Comparison of ENCODE assay signal across 31 cellular contexts in the genomic region with DNA sequence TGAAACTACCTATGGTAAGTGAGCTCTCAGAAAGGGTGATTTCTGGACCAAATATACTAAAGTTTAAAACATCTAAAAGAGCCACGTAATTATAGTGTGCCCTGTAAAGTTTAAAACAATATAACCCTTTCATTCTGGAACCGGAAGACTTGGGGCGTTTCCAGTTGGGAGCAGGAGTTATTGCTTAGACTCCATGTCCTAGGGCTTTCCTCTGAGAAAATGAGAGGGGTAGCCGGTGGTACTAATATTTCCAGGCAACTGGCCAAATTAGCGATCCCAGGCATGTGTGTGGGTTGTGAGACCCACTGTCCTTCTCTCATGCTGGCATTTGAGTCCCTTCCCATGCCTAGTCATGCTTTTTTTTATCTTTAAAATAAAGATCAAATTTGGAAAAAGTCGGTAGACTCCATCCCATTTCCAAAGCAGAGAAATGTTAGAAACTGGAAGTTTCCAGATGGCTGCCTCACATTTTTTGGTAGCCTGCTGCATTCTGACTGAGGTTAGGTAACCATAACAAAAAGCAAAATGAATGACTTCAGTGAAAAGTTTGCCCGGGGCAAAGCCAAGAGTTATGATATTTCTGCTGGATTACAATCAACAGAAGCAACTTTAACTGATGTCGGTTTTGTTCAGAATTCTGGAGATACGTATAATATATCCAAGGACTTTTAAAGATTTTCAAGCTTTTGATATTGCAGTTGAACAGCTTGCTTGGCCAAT.
DNase-seq lines count a peak whose midpoint lies in the region; ATAC-seq and TF ChIP-seq lines count a peak whose summit lies in the region.
"Had no signal": no experiment of that assay in that cellular context is flagged by ENCODE, and none has a peak within 500 bp of the region (broad histone marks: within the 10 kb centered on the region; RNA-seq: fewer than 3 reads in every experiment).

No MANE protein-coding gene starts in this region.

- H3K4me1 ChIP-seq in foreskin keratinocyte: no peaks in the 10 kb centered on the region
- H3K4me1 ChIP-seq: heart right ventricle had no signal

- no peaks in the 10 kb centered on the region for H3K9me3 ChIP-seq in SK-N-MC (ENCODE audit: low read depth, low read length)
- H3K9me3 ChIP-seq: SK-N-SH had no signal

- H3K27ac ChIP-seq in SK-N-MC (no peak overlapping the region), foreskin keratinocyte (no peak overlapping the region)
- H3K27ac ChIP-seq: heart right ventricle had no signal

- no peaks in the 10 kb centered on the region for H3K36me3 ChIP-seq in SK-N-MC (ENCODE audit: insufficient read depth, low read length)
- H3K36me3 ChIP-seq: heart right ventricle had no signal

- ATAC-seq in GM21723 (IDR thresholded peaks at IDR 0.05; ENCODE audit: unreplicated experiment): no peak
- no peak for ATAC-seq in HG03571 (IDR thresholded peaks at IDR 0.05; ENCODE audit: unreplicated experiment)
- no peak for ATAC-seq in foreskin keratinocyte
- ATAC-seq: activated CD8-positive, alpha-beta memory T cell treated with anti-CD3 and anti-CD28 coated beads, Interleukin-2, amount 10 ng/mL, durations not matched to agents 7 days and 5 days; activated T-cell treated with anti-CD3 and anti-CD28 coated beads, Interleukin-2, amount 50 U/mL, for 4 hours; effector memory CD8-positive, alpha-beta T cell; HCT116; heart right ventricle; natural killer cell treated with Interleukin-12 subunit alpha and Interleukin-12 subunit beta and Interleukin-15 and Interleukin-18, amount 100 ng/mL, for 72 hours; stimulated activated naive B cell treated with anti-CD40 and anti-IgM and Interleukin-4, amounts not matched to agents 10 μg/mL and 1 μg/mL and 100 μg/mL, for 72 hours had no signal

- no peak overlapping the region for H3K9ac ChIP-seq in SK-N-MC (ENCODE audit: insufficient read length)
- H3K9ac ChIP-seq: SK-N-SH had no signal

- DNase-seq in GM04504 (ENCODE audit: low read depth) (peak; percentile 12), SK-N-MC (ENCODE audit: low read depth, low spot score) (no peak), fibroblast of villous mesenchyme (ENCODE audit: low read depth) (peak; percentile 1), stromal cell of bone marrow (ENCODE audit: low read depth) (peak; percentile 9), foreskin keratinocyte (no peak)
- no peak for DNase-seq in central memory CD4-positive, alpha-beta T cell
- DNase-seq: activated CD4-positive, alpha-beta T cell treated with anti-CD3 and anti-CD28 coated beads, Interleukin-2, amount 50 U/mL, for 4 hours; activated CD4-positive, CD25-positive, alpha-beta regulatory T cell; activated CD8-positive, alpha-beta memory T cell treated with anti-CD3 and anti-CD28 coated beads, Interleukin-2, amount 10 ng/mL, durations not matched to agents 7 days and 5 days; activated gamma-delta T cell; activated naive CD8-positive, alpha-beta T cell treated with anti-CD3 and anti-CD28 coated beads for 36 hours; activated T-cell treated with anti-CD3 and anti-CD28 coated beads, Interleukin-2, amount 50 U/mL, for 4 hours; aorta; CD4-positive, CD25-positive, alpha-beta regulatory T cell; cortex of kidney; DMS79 treated with DMSO at 0.1 percent for 48 hours; effector memory CD8-positive, alpha-beta T cell; erythroblast; GF-D8; heart right ventricle; NCI-H1092; NCI-H1694 treated with DMSO at 0.1 percent for 48 hours; NCI-H446 treated with DMSO at 0.1 percent for 48 hours; RPMI8226; SK-N-SH; stimulated activated naive B cell treated with anti-CD40 and anti-IgM and Interleukin-4, amounts not matched to agents 10 μg/mL and 1 μg/mL and 100 μg/mL, for 72 hours had no signal

- H3K4me3 ChIP-seq in SK-N-MC: peak overlapping the region; percentile 49
- no peak overlapping the region for H3K4me3 ChIP-seq in fibroblast of villous mesenchyme (ENCODE audit: low read depth, low read length)
- H3K4me3 ChIP-seq: heart right ventricle, skin epidermis had no signal

- TF ChIP-seq CTCF in fibroblast of villous mesenchyme (IDR thresholded peaks at IDR 0.05; ENCODE audit: insufficient read depth, low read depth, low read length) (no peak), foreskin keratinocyte (conservative IDR thresholded peaks at IDR 0.05) (no peak)

- peaks cover 4% of the 10 kb centered on the region for H3K27me3 ChIP-seq in foreskin keratinocyte
- H3K27me3 ChIP-seq: heart right ventricle had no signal

Comparison
In these comparisons a context has a peak if more than half of its experiments do, and no peak if none do; other contexts are left out.
1. DNase-seq: peak in GM04504 (single experiment), fibroblast of villous mesenchyme (single experiment) and stromal cell of bone marrow (single experiment); none in SK-N-MC (single experiment), central memory CD4-positive, alpha-beta T cell (single experiment) and foreskin keratinocyte (0 of 2).